In the genomic region with DNA sequence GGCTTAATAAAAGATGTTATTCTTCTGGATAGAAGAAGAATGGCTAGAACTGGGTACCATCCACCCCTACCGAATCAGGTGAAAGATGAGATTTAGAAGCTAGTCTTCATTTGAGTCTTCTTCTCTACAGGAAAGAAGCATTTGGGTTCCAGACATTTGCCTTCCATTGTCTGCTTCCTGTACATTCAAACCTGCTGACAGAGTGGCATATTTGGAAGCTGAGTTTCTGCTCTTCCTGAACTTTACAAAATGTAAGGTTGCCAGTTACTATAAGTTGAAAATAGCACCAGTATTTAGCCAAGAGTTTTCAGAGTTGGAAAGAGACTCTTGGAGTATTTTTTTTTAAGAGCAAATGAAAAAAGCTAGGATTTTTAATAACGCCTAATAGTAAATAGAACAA, we compare ENCODE assay signal across 4 cellular contexts.
TF ChIP-seq lines count a peak whose summit lies in the region.

No MANE protein-coding gene starts in this region.

TF ChIP-seq in SK-N-SH, 30 proteins besides CTCF, POLR2A, EP300 and RAD21:
- no peak for TF ChIP-seq GABPA (IDR thresholded peaks at IDR 0.05; ENCODE audit: low read depth)
- no peak for TF ChIP-seq JUND (IDR thresholded peaks at IDR 0.05)
- no peak for TF ChIP-seq CHD2 (IDR thresholded peaks at IDR 0.05; ENCODE audit: low read length, partially characterized antibody)
- no peak for TF ChIP-seq SMC3 (IDR thresholded peaks at IDR 0.05; ENCODE audit: low read depth, low read length)

TF ChIP-seq in SK-N-SH treated with all-trans-retinoic acid at 6 μM for 48 hours, 23 proteins besides CTCF, POLR2A, EP300 and RAD21:
- TF ChIP-seq TOX (CRISPR knock-in tag; IDR thresholded peaks at IDR 0.05; ENCODE audit: borderline replicate concordance), result no peak
- no peak for TF ChIP-seq OSR1 (CRISPR knock-in tag; IDR thresholded peaks at IDR 0.05)
- TF ChIP-seq, protein P1, sequence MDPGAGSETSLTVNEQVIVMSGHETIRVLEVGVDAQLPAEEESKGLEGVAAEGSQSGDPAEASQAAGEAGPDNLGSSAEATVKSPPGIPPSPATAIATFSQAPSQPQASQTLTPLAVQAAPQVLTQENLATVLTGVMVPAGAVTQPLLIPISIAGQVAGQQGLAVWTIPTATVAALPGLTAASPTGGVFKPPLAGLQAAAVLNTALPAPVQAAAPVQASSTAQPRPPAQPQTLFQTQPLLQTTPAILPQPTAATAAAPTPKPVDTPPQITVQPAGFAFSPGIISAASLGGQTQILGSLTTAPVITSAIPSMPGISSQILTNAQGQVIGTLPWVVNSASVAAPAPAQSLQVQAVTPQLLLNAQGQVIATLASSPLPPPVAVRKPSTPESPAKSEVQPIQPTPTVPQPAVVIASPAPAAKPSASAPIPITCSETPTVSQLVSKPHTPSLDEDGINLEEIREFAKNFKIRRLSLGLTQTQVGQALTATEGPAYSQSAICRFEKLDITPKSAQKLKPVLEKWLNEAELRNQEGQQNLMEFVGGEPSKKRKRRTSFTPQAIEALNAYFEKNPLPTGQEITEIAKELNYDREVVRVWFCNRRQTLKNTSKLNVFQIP (CRISPR knock-in tag; IDR thresholded peaks at IDR 0.05; ENCODE audit: borderline replicate concordance, low read depth), result no peak
- TF ChIP-seq ARNTL (CRISPR knock-in tag; IDR thresholded peaks at IDR 0.05; ENCODE audit: borderline replicate concordance, low read depth), result no peak
- TF ChIP-seq ZNF70 (CRISPR knock-in tag; IDR thresholded peaks at IDR 0.05), result no peak
TF ChIP-seq in SK-N-SH treated with all-trans-retinoic acid at 6 μM for 48 hours: peak in this region for 0.

TF ChIP-seq in endothelial cell of umbilical vein, 7 proteins besides CTCF, POLR2A, EP300 and RAD21 (continued from another document):
- TF ChIP-seq EZH2 (IDR thresholded peaks at IDR 0.05; ENCODE audit: borderline replicate concordance, low read depth, low read length, severe bottlenecking) (no peak), JUN (IDR thresholded peaks at IDR 0.05; ENCODE audit: borderline replicate concordance, insufficient read depth, insufficient read length, low read depth) (no peak), MAX (IDR thresholded peaks at IDR 0.05; ENCODE audit: insufficient read depth, insufficient read length) (no peak), MYC (IDR thresholded peaks at IDR 0.05; ENCODE audit: low read depth, low read length) (no peak), GATA2 (IDR thresholded peaks at IDR 0.05; ENCODE audit: insufficient read depth, insufficient read length, low read depth, low read length) (no peak), FOS (IDR thresholded peaks at IDR 0.05; ENCODE audit: borderline replicate concordance, insufficient read depth, low read length) (no peak)

TF ChIP-seq in GM23338, 12 proteins besides CTCF, POLR2A, EP300 and RAD21:
- no peak for TF ChIP-seq EZH2phosphoT487 (IDR thresholded peaks at IDR 0.05; ENCODE audit: unreplicated experiment)
- no peak for TF ChIP-seq REST (IDR thresholded peaks at IDR 0.05; ENCODE audit: unreplicated experiment)
- no peak for TF ChIP-seq EZH2 (IDR thresholded peaks at IDR 0.05; ENCODE audit: low read depth, unreplicated experiment)
- TF ChIP-seq ZNF114 (CRISPR knock-in tag; IDR thresholded peaks at IDR 0.05), result no peak
- TF ChIP-seq POLR2AphosphoS5 (IDR thresholded peaks at IDR 0.05; ENCODE audit: low read depth), result no peak
- TF ChIP-seq NANOG (IDR thresholded peaks at IDR 0.05; ENCODE audit: borderline replicate concordance), result no peak
- TF ChIP-seq, protein P2, sequence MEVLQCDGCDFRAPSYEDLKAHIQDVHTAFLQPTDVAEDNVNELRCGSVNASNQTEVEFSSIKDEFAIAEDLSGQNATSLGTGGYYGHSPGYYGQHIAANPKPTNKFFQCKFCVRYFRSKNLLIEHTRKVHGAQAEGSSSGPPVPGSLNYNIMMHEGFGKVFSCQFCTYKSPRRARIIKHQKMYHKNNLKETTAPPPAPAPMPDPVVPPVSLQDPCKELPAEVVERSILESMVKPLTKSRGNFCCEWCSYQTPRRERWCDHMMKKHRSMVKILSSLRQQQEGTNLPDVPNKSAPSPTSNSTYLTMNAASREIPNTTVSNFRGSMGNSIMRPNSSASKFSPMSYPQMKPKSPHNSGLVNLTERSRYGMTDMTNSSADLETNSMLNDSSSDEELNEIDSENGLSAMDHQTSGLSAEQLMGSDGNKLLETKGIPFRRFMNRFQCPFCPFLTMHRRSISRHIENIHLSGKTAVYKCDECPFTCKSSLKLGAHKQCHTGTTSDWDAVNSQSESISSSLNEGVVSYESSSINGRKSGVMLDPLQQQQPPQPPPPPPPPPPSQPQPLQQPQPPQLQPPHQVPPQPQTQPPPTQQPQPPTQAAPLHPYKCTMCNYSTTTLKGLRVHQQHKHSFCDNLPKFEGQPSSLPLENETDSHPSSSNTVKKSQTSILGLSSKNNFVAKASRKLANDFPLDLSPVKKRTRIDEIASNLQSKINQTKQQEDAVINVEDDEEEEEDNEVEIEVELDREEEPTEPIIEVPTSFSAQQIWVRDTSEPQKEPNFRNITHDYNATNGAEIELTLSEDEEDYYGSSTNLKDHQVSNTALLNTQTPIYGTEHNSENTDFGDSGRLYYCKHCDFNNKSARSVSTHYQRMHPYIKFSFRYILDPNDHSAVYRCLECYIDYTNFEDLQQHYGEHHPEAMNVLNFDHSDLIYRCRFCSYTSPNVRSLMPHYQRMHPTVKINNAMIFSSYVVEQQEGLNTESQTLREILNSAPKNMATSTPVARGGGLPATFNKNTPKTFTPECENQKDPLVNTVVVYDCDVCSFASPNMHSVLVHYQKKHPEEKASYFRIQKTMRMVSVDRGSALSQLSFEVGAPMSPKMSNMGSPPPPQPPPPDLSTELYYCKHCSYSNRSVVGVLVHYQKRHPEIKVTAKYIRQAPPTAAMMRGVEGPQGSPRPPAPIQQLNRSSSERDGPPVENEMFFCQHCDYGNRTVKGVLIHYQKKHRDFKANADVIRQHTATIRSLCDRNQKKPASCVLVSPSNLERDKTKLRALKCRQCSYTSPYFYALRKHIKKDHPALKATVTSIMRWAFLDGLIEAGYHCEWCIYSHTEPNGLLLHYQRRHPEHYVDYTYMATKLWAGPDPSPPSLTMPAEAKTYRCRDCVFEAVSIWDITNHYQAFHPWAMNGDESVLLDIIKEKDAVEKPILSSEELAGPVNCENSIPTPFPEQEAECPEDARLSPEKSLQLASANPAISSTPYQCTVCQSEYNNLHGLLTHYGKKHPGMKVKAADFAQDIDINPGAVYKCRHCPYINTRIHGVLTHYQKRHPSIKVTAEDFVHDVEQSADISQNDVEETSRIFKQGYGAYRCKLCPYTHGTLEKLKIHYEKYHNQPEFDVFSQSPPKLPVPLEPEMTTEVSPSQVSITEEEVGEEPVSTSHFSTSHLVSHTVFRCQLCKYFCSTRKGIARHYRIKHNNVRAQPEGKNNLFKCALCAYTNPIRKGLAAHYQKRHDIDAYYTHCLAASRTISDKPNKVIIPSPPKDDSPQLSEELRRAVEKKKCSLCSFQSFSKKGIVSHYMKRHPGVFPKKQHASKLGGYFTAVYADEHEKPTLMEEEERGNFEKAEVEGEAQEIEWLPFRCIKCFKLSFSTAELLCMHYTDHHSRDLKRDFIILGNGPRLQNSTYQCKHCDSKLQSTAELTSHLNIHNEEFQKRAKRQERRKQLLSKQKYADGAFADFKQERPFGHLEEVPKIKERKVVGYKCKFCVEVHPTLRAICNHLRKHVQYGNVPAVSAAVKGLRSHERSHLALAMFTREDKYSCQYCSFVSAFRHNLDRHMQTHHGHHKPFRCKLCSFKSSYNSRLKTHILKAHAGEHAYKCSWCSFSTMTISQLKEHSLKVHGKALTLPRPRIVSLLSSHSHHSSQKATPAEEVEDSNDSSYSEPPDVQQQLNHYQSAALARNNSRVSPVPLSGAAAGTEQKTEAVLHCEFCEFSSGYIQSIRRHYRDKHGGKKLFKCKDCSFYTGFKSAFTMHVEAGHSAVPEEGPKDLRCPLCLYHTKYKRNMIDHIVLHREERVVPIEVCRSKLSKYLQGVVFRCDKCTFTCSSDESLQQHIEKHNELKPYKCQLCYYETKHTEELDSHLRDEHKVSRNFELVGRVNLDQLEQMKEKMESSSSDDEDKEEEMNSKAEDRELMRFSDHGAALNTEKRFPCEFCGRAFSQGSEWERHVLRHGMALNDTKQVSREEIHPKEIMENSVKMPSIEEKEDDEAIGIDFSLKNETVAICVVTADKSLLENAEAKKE (CRISPR knock-in tag; IDR thresholded peaks at IDR 0.05), result no peak
- no peak for TF ChIP-seq ZNF331 (CRISPR knock-in tag; IDR thresholded peaks at IDR 0.05; ENCODE audit: low read depth)
- TF ChIP-seq, protein P3, sequence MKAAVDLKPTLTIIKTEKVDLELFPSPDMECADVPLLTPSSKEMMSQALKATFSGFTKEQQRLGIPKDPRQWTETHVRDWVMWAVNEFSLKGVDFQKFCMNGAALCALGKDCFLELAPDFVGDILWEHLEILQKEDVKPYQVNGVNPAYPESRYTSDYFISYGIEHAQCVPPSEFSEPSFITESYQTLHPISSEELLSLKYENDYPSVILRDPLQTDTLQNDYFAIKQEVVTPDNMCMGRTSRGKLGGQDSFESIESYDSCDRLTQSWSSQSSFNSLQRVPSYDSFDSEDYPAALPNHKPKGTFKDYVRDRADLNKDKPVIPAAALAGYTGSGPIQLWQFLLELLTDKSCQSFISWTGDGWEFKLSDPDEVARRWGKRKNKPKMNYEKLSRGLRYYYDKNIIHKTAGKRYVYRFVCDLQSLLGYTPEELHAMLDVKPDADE (IDR thresholded peaks at IDR 0.05), result no peak
